ENCODE assay signal across 1 cellular context in the genomic region with DNA sequence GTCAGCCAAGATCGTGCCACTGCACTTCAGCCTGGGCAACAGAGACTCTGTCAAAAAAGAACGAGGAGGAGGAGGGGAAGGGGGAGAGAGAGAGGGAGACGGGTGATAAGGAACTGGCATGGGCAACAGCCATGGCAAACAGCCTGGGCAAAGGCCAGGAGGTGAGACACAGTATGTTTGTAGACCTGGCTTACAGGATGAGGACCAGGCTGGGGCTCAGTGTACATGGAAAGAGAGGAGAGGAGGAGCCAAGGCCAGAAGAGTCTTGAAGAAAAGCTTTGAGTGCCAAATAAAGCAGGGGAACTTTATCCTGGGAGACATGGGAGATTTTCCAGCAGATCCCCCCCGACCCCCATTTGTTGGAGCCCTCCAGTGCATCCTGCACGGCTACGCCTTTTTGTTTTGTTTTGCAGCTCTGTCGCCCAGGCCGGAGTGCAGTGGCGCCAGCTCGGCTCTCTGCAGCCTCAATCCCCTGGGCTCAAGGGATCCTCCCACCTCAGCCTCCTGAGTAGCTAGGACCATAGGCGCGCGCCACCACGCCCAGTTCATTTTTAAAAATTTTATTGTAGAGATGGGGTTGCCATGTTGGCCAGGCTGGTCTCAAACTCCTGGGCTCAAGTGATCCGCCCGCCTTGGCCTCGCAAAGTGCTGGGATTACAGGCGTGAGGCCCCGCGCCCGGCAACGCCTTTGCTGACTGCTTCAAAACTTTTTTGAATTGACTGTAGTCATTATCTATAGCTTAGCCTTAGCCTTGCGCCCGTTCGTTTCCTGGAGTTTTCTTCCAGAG.
TF ChIP-seq lines count a peak whose summit lies in the region.

No MANE protein-coding gene starts in this region.

TF ChIP-seq in HepG2, 621 proteins besides CTCF, POLR2A, EP300 and RAD21 (continued from another document):
- TF ChIP-seq, protein P1, sequence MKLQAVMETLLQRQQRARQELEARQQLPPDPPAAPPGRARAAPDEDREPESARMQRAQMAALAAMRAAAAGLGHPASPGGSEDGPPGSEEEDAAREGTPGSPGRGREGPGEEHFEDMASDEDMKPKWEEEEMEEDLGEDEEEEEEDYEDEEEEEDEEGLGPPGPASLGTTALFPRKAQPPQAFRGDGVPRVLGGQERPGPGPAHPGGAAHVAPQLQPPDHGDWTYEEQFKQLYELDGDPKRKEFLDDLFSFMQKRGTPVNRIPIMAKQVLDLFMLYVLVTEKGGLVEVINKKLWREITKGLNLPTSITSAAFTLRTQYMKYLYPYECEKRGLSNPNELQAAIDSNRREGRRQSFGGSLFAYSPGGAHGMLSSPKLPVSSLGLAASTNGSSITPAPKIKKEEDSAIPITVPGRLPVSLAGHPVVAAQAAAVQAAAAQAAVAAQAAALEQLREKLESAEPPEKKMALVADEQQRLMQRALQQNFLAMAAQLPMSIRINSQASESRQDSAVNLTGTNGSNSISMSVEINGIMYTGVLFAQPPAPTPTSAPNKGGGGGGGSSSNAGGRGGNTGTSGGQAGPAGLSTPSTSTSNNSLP (IDR thresholded peaks at IDR 0.05; ENCODE audit: low read depth, low read length): no peak
- TF ChIP-seq, protein P2, sequence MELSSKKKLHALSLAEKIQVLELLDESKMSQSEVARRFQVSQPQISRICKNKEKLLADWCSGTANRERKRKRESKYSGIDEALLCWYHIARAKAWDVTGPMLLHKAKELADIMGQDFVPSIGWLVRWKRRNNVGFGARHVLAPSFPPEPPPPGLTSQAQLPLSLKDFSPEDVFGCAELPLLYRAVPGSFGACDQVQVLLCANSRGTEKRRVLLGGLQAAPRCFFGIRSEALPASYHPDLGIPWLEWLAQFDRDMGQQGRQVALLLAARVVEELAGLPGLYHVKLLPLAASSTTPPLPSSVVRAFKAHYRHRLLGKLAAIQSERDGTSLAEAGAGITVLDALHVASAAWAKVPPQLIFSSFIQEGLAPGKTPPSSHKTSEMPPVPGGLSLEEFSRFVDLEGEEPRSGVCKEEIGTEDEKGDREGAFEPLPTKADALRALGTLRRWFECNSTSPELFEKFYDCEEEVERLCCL (CRISPR knock-in tag; IDR thresholded peaks at IDR 0.05; ENCODE audit: borderline replicate concordance): no peak
- TF ChIP-seq, protein P3, sequence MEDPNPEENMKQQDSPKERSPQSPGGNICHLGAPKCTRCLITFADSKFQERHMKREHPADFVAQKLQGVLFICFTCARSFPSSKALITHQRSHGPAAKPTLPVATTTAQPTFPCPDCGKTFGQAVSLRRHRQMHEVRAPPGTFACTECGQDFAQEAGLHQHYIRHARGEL (CRISPR knock-in tag; IDR thresholded peaks at IDR 0.05): no peak
- TF ChIP-seq KLF6 (CRISPR knock-in tag; IDR thresholded peaks at IDR 0.05) (no peak; the same call in 1 of the 2 replicates), ZNF329 (CRISPR knock-in tag; IDR thresholded peaks at IDR 0.05; ENCODE audit: low read depth) (no peak), HNRNPUL1 (IDR thresholded peaks at IDR 0.05; ENCODE audit: low read depth, low read length) (no peak), PBX3 (CRISPR knock-in tag; IDR thresholded peaks at IDR 0.05; ENCODE audit: borderline replicate concordance) (peak; percentile 8; the same call in 1 of the 2 replicates), ZMYM3 (CRISPR knock-in tag; IDR thresholded peaks at IDR 0.05) (no peak; the same call in none of the 2 replicates), FLYWCH1 (CRISPR knock-in tag; IDR thresholded peaks at IDR 0.05) (no peak), EEA1 (CRISPR knock-in tag; IDR thresholded peaks at IDR 0.05; ENCODE audit: borderline replicate concordance) (0 out of 2 replicates have a peak, but pooled peaks have one; percentile 35), DDIT3 (CRISPR knock-in tag; IDR thresholded peaks at IDR 0.05) (no peak), ZNF552 (CRISPR knock-in tag; IDR thresholded peaks at IDR 0.05; ENCODE audit: borderline replicate concordance) (0 out of 2 replicates have a peak, but pooled peaks have one; percentile 62), ZNF550 (CRISPR knock-in tag; IDR thresholded peaks at IDR 0.05; ENCODE audit: borderline replicate concordance) (no peak; the same call in 1 of the 2 replicates), ZNF672 (CRISPR knock-in tag; IDR thresholded peaks at IDR 0.05) (no peak), RFXAP (CRISPR knock-in tag; IDR thresholded peaks at IDR 0.05; ENCODE audit: borderline replicate concordance) (no peak), ZNF703 (CRISPR knock-in tag; IDR thresholded peaks at IDR 0.05; ENCODE audit: borderline replicate concordance) (0 out of 2 replicates have a peak, but pooled peaks have one; percentile 60), FOXA3 (CRISPR knock-in tag; IDR thresholded peaks at IDR 0.05) (no peak), SMAD3 (CRISPR knock-in tag; IDR thresholded peaks at IDR 0.05) (0 out of 2 replicates have a peak, but pooled peaks have one; percentile 12), XRCC5 (optimal IDR thresholded peaks at IDR 0.05; ENCODE audit: low read length) (no peak), ZNF407 (CRISPR knock-in tag; IDR thresholded peaks at IDR 0.05; ENCODE audit: not compliant biosample characterization) (no peak)
- TF ChIP-seq, protein P4, sequence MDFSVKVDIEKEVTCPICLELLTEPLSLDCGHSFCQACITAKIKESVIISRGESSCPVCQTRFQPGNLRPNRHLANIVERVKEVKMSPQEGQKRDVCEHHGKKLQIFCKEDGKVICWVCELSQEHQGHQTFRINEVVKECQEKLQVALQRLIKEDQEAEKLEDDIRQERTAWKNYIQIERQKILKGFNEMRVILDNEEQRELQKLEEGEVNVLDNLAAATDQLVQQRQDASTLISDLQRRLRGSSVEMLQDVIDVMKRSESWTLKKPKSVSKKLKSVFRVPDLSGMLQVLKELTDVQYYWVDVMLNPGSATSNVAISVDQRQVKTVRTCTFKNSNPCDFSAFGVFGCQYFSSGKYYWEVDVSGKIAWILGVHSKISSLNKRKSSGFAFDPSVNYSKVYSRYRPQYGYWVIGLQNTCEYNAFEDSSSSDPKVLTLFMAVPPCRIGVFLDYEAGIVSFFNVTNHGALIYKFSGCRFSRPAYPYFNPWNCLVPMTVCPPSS (IDR thresholded peaks at IDR 0.05): no peak
- TF ChIP-seq, protein P5, sequence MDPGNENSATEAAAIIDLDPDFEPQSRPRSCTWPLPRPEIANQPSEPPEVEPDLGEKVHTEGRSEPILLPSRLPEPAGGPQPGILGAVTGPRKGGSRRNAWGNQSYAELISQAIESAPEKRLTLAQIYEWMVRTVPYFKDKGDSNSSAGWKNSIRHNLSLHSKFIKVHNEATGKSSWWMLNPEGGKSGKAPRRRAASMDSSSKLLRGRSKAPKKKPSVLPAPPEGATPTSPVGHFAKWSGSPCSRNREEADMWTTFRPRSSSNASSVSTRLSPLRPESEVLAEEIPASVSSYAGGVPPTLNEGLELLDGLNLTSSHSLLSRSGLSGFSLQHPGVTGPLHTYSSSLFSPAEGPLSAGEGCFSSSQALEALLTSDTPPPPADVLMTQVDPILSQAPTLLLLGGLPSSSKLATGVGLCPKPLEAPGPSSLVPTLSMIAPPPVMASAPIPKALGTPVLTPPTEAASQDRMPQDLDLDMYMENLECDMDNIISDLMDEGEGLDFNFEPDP (CRISPR knock-in tag; conservative IDR thresholded peaks at IDR 0.05): 0 out of 2 replicates have a peak, but pooled peaks have one; percentile 88
- TF ChIP-seq, protein P6, sequence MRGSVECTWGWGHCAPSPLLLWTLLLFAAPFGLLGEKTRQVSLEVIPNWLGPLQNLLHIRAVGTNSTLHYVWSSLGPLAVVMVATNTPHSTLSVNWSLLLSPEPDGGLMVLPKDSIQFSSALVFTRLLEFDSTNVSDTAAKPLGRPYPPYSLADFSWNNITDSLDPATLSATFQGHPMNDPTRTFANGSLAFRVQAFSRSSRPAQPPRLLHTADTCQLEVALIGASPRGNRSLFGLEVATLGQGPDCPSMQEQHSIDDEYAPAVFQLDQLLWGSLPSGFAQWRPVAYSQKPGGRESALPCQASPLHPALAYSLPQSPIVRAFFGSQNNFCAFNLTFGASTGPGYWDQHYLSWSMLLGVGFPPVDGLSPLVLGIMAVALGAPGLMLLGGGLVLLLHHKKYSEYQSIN (CRISPR knock-in tag; IDR thresholded peaks at IDR 0.05; ENCODE audit: borderline replicate concordance): no peak
